Comparison of ENCODE assay signal across 8 cellular contexts in the genomic region with DNA sequence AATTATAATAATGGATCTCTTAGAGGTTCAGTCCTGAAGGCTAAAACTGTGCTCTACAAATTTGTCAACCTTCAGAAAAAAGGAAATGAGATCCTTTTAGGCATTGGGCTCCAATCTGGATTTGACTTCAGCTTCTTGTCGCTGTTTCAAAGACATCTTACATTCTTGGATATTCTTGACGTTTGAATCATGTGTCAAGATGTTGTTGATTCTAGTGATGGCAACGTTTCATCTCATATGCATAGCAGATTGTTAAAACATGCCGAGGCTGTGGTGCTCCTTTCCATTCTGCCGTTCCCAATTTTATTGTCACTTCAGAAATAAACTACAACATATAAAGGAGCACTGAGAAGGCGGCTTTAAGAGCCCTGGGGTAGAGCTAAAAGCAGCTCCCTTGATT.
"Had no signal": no experiment of that assay in that cellular context is flagged by ENCODE, and none has a peak within 500 bp of the region (broad histone marks: within the 10 kb centered on the region; RNA-seq: fewer than 3 reads in every experiment).

No MANE protein-coding gene starts in this region.

- H3K27ac ChIP-seq: GM23248 had no signal

- DNase-seq: GM23248, GOT3, H7, HFFc6, IMR-90 had no signal

- ATAC-seq: HCT116, K562 had no signal

- H3K4me3 ChIP-seq: GM23248, HAP-1, K562 had no signal

- H2AFZ ChIP-seq: GM23248 had no signal

- H3K4me1 ChIP-seq: HAP-1 had no signal

- H3K36me3 ChIP-seq: HAP-1 had no signal

- H3K9ac ChIP-seq: GM23248 had no signal

- H3K9me3 ChIP-seq: HAP-1 had no signal
